27 cellular contexts compared by ENCODE assay signal in the genomic region with DNA sequence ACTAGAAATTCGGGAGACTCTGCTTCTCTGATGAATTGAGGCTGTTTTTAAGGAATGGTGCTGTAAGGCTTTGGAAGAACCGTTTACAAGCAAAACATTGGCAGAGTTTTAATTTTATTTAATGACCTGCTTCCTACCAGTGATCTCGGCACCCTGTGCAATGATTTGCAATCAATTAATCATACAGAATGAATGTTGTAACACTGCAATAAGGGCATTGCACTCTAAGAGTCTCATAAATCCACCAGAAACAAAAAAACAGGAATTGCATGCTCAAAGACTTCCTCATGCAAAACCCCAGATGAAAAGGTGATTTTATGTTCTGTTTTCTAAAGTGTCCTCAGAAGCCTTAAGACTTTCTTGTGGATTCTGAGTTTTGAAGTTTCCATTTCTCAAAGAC.
"Had no signal": no experiment of that assay in that cellular context is flagged by ENCODE, and none has a peak within 500 bp of the region (broad histone marks: within the 10 kb centered on the region; RNA-seq: fewer than 3 reads in every experiment).

No MANE protein-coding gene starts in this region.

- H3K27ac Mint-ChIP-seq: activated B cell treated with CpG ODN at 0.5 μM for 24 hours; activated CD8-positive, alpha-beta T cell treated with anti-CD3 and anti-CD28 coated beads for 36 hours; activated naive CD4-positive, alpha-beta T cell treated with anti-CD3 and anti-CD28 coated beads, Interleukin-2, amount 50 U/mL, for 24 hours; activated naive CD8-positive, alpha-beta T cell treated with anti-CD3 and anti-CD28 coated beads, Interleukin-2, amount 50 U/mL, for 24 hours; activated T-helper 2 cell treated with anti-CD3 and anti-CD28 coated beads, Interferon-gamma antibody, Interleukin-2, Interleukin-4, amounts not matched to agents 10 μg/mL and 5 μg/mL and 100 μg/mL, durations not matched to agents 14 hours and 24 hours and 36 hours; natural killer cell treated with Interleukin-12 subunit alpha and Interleukin-12 subunit beta and Interleukin-15 and Interleukin-18, amount 100 ng/mL, for 72 hours; progenitor cell of endocrine pancreas; stimulated activated memory B cell treated with anti-CD40 and anti-IgM and Interleukin-4, amounts not matched to agents 10 μg/mL and 1 μg/mL and 100 μg/mL, for 72 hours had no signal

- H3K4me1 Mint-ChIP-seq: activated B cell treated with CpG ODN at 0.5 μM for 24 hours; activated naive CD4-positive, alpha-beta T cell treated with anti-CD3 and anti-CD28 coated beads, Interleukin-2, amount 50 U/mL, for 24 hours; activated naive CD8-positive, alpha-beta T cell treated with anti-CD3 and anti-CD28 coated beads, Interleukin-2, amount 50 U/mL, for 24 hours; central memory CD8-positive, alpha-beta T cell; stimulated activated memory B cell treated with anti-CD40 and anti-IgM and Interleukin-4, amounts not matched to agents 10 μg/mL and 1 μg/mL and 100 μg/mL, for 72 hours had no signal

- H3K27me3 Mint-ChIP-seq: central memory CD8-positive, alpha-beta T cell; progenitor cell of endocrine pancreas had no signal

- ATAC-seq: activated CD8-positive, alpha-beta T cell treated with anti-CD3 and anti-CD28 coated beads for 36 hours; activated naive CD8-positive, alpha-beta T cell treated with anti-CD3 and anti-CD28 coated beads, Interleukin-2, amount 50 U/mL, for 24 hours; heart left ventricle; mucosa of descending colon; natural killer cell treated with Interleukin-12 subunit alpha and Interleukin-12 subunit beta and Interleukin-15 and Interleukin-18, amount 100 ng/mL, for 72 hours; sciatic nerve; stimulated activated memory B cell treated with anti-CD40 and anti-IgM and Interleukin-4, amounts not matched to agents 10 μg/mL and 1 μg/mL and 100 μg/mL, for 72 hours had no signal

- DNase-seq: activated B cell treated with CpG ODN at 0.5 μM for 24 hours; activated CD4-positive, alpha-beta T cell treated with anti-CD3 and anti-CD28 coated beads, Interleukin-2, amount 50 U/mL, for 1 hour; activated CD8-positive, alpha-beta T cell treated with anti-CD3 and anti-CD28 coated beads for 36 hours; activated naive CD8-positive, alpha-beta T cell treated with anti-CD3 and anti-CD28 coated beads, Interleukin-2, amount 50 U/mL, for 24 hours; activated T-cell treated with anti-CD3 and anti-CD28 coated beads, Interleukin-2, amount 50 U/mL, for 48 hours; amygdala; dermis blood vessel endothelial cell; effector CD4-positive, alpha-beta T cell; heart left ventricle; kidney glomerular epithelial cell; left ventricle myocardium inferior; mucosa of descending colon; retina; stimulated activated CD4-positive, alpha-beta T cell treated with anti-CD3 and anti-CD28 coated beads, Interleukin-1b, Interleukin-23, amount 100 ng/mL, for 48 hours; stimulated activated CD4-positive, alpha-beta T cell treated with anti-CD3 and anti-CD28 coated beads, Interleukin-4, amount 100 ng/mL, for 4 hours; stimulated activated CD8-positive, alpha-beta memory T cell treated with anti-CD3 and anti-CD28 coated beads, Interleukin-4, amount 100 ng/mL, for 48 hours; stomach; T-helper 2 cell; thyroid gland; upper lobe of left lung had no signal

- H3K36me3 Mint-ChIP-seq: activated naive CD4-positive, alpha-beta T cell treated with anti-CD3 and anti-CD28 coated beads, Interleukin-2, amount 50 U/mL, for 24 hours; natural killer cell treated with Interleukin-12 subunit alpha and Interleukin-12 subunit beta and Interleukin-15 and Interleukin-18, amount 100 ng/mL, for 72 hours; stimulated activated memory B cell treated with anti-CD40 and anti-IgM and Interleukin-4, amounts not matched to agents 10 μg/mL and 1 μg/mL and 100 μg/mL, for 72 hours had no signal

- H3K9me3 ChIP-seq: heart left ventricle, left ventricle myocardium inferior, mucosa of descending colon, stomach, thyroid gland, upper lobe of left lung had no signal

- H3K36me3 ChIP-seq: heart left ventricle, left ventricle myocardium inferior, thyroid gland, upper lobe of left lung had no signal

- H3K9me3 Mint-ChIP-seq: activated B cell treated with CpG ODN at 0.5 μM for 24 hours; activated CD8-positive, alpha-beta T cell treated with anti-CD3 and anti-CD28 coated beads for 36 hours; activated naive CD4-positive, alpha-beta T cell treated with anti-CD3 and anti-CD28 coated beads, Interleukin-2, amount 50 U/mL, for 24 hours; activated naive CD8-positive, alpha-beta T cell treated with anti-CD3 and anti-CD28 coated beads, Interleukin-2, amount 50 U/mL, for 24 hours; activated T-helper 2 cell treated with anti-CD3 and anti-CD28 coated beads, Interferon-gamma antibody, Interleukin-2, Interleukin-4, amounts not matched to agents 10 μg/mL and 5 μg/mL and 100 μg/mL, durations not matched to agents 14 hours and 24 hours and 36 hours; central memory CD8-positive, alpha-beta T cell; natural killer cell treated with Interleukin-12 subunit alpha and Interleukin-12 subunit beta and Interleukin-15 and Interleukin-18, amount 100 ng/mL, for 72 hours; stimulated activated memory B cell treated with anti-CD40 and anti-IgM and Interleukin-4, amounts not matched to agents 10 μg/mL and 1 μg/mL and 100 μg/mL, for 72 hours had no signal

- H3K4me3 Mint-ChIP-seq: activated B cell treated with CpG ODN at 0.5 μM for 24 hours; activated CD8-positive, alpha-beta T cell treated with anti-CD3 and anti-CD28 coated beads for 36 hours; activated naive CD4-positive, alpha-beta T cell treated with anti-CD3 and anti-CD28 coated beads, Interleukin-2, amount 50 U/mL, for 24 hours; activated naive CD8-positive, alpha-beta T cell treated with anti-CD3 and anti-CD28 coated beads, Interleukin-2, amount 50 U/mL, for 24 hours; central memory CD8-positive, alpha-beta T cell; natural killer cell treated with Interleukin-12 subunit alpha and Interleukin-12 subunit beta and Interleukin-15 and Interleukin-18, amount 100 ng/mL, for 72 hours; stimulated activated memory B cell treated with anti-CD40 and anti-IgM and Interleukin-4, amounts not matched to agents 10 μg/mL and 1 μg/mL and 100 μg/mL, for 72 hours had no signal

- H3K4me3 ChIP-seq: heart left ventricle, left ventricle myocardium inferior, mucosa of descending colon, stomach, thyroid gland, upper lobe of left lung had no signal

- H3K27ac ChIP-seq: heart left ventricle, left ventricle myocardium inferior, stomach, thyroid gland, upper lobe of left lung had no signal

- H3K27me3 ChIP-seq: heart left ventricle, stomach, thyroid gland, upper lobe of left lung had no signal
